In the genomic region with DNA sequence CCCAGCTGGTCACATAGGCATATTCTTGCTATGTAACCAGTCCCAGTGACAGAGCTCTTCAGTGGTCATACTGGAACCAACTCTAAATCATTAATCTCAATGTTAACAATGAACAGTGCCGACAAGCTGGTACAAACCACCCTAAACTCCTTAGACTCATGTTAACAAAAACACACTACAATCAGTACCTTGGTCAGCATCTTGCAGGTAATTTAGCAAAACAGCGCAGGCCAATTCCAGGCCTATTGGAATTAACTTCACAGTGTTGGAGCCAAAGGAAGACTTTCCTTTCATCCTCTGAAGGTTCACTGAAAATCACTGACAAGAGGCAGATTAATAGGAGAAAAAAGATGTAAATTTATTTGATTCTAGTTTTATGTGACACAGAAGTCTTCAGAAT, we compare ENCODE assay signal across 22 cellular contexts.
"Had no signal": no experiment of that assay in that cellular context is flagged by ENCODE, and none has a peak within 500 bp of the region (broad histone marks: within the 10 kb centered on the region; RNA-seq: fewer than 3 reads in every experiment).

No MANE protein-coding gene starts in this region.

- H3K4me3 ChIP-seq: gastrocnemius medialis, left ventricle myocardium inferior, lower lobe of right lung, right lobe of liver, thoracic aorta, tibial nerve, upper lobe of right lung, uterus had no signal

- H3K9me3 Mint-ChIP-seq: stimulated activated naive B cell treated with anti-CD40 and anti-IgM and Interleukin-4, amounts not matched to agents 10 μg/mL and 1 μg/mL and 100 μg/mL, for 72 hours; stimulated activated naive CD8-positive, alpha-beta T cell treated with anti-CD3 and anti-CD28 coated beads, Interleukin-15, Interleukin-2, amounts not matched to agents 100 ng/mL and 50 ng/mL, for 24 hours had no signal

- H3K36me3 Mint-ChIP-seq: naive thymus-derived CD8-positive, alpha-beta T cell; stimulated activated naive B cell treated with anti-CD40 and anti-IgM and Interleukin-4, amounts not matched to agents 10 μg/mL and 1 μg/mL and 100 μg/mL, for 72 hours had no signal

- H3K4me3 Mint-ChIP-seq: naive thymus-derived CD8-positive, alpha-beta T cell; stimulated activated naive B cell treated with anti-CD40 and anti-IgM and Interleukin-4, amounts not matched to agents 10 μg/mL and 1 μg/mL and 100 μg/mL, for 72 hours; stimulated activated naive CD8-positive, alpha-beta T cell treated with anti-CD3 and anti-CD28 coated beads, Interleukin-15, Interleukin-2, amounts not matched to agents 100 ng/mL and 50 ng/mL, for 24 hours had no signal

- H3K36me3 ChIP-seq: gastrocnemius medialis, left ventricle myocardium inferior, lower lobe of right lung, neutrophil, right lobe of liver, thoracic aorta, tibial nerve, upper lobe of right lung, uterus had no signal

- H3K4me1 Mint-ChIP-seq: naive thymus-derived CD8-positive, alpha-beta T cell; stimulated activated naive B cell treated with anti-CD40 and anti-IgM and Interleukin-4, amounts not matched to agents 10 μg/mL and 1 μg/mL and 100 μg/mL, for 72 hours had no signal

- H3K27ac ChIP-seq: gastrocnemius medialis, left ventricle myocardium inferior, lower lobe of right lung, neutrophil, parathyroid adenoma, right lobe of liver, thoracic aorta, tibial nerve, upper lobe of right lung, uterus had no signal

- H2AFZ ChIP-seq: parathyroid adenoma had no signal

- H3K27me3 ChIP-seq: gastrocnemius medialis, neutrophil, right lobe of liver, tibial nerve, upper lobe of right lung, uterus had no signal

- H3K79me2 ChIP-seq: parathyroid adenoma had no signal

- H3K4me1 ChIP-seq: gastrocnemius medialis, left ventricle myocardium inferior, lower lobe of right lung, parathyroid adenoma, tibial nerve, upper lobe of right lung, uterus had no signal

- H3K9ac ChIP-seq: parathyroid adenoma had no signal

- H3K9me3 ChIP-seq: gastrocnemius medialis, left ventricle myocardium inferior, lower lobe of right lung, neutrophil, right lobe of liver, thoracic aorta, tibial nerve, upper lobe of right lung, uterus had no signal

- H3K27me3 Mint-ChIP-seq: naive thymus-derived CD8-positive, alpha-beta T cell; progenitor cell of endocrine pancreas; stimulated activated naive B cell treated with anti-CD40 and anti-IgM and Interleukin-4, amounts not matched to agents 10 μg/mL and 1 μg/mL and 100 μg/mL, for 72 hours; stimulated activated naive CD8-positive, alpha-beta T cell treated with anti-CD3 and anti-CD28 coated beads, Interleukin-15, Interleukin-2, amounts not matched to agents 100 ng/mL and 50 ng/mL, for 24 hours had no signal

- FAIRE-seq: islet of Langerhans had no signal

- H3K27ac Mint-ChIP-seq: naive thymus-derived CD8-positive, alpha-beta T cell; progenitor cell of endocrine pancreas; stimulated activated naive B cell treated with anti-CD40 and anti-IgM and Interleukin-4, amounts not matched to agents 10 μg/mL and 1 μg/mL and 100 μg/mL, for 72 hours; stimulated activated naive CD8-positive, alpha-beta T cell treated with anti-CD3 and anti-CD28 coated beads, Interleukin-15, Interleukin-2, amounts not matched to agents 100 ng/mL and 50 ng/mL, for 24 hours had no signal

- ATAC-seq: gastrocnemius medialis; left cardiac atrium; lower lobe of right lung; naive thymus-derived CD8-positive, alpha-beta T cell; right lobe of liver; stimulated activated naive B cell treated with anti-CD40 and anti-IgM and Interleukin-4, amounts not matched to agents 10 μg/mL and 1 μg/mL and 100 μg/mL, for 72 hours; upper lobe of right lung had no signal

- DNase-seq: cortex of kidney; foreskin fibroblast; gastrocnemius medialis; head of caudate nucleus; left cardiac atrium; left ventricle myocardium inferior; lower lobe of right lung; naive thymus-derived CD8-positive, alpha-beta T cell; right lobe of liver; small intestine; stimulated activated CD4-positive, alpha-beta T cell treated with anti-CD3 and anti-CD28 coated beads, Interleukin-15, amount 100 ng/mL, for 24 hours; stimulated activated CD4-positive, alpha-beta T cell treated with anti-CD3 and anti-CD28 coated beads, Interleukin-2, amount 100 ng/mL, for 48 hours; stimulated activated naive B cell treated with anti-CD40 and anti-IgM and Interleukin-4, amounts not matched to agents 10 μg/mL and 1 μg/mL and 100 μg/mL, for 72 hours; upper lobe of right lung; uterus had no signal
